16 cellular contexts compared by ENCODE assay signal in the genomic region with DNA sequence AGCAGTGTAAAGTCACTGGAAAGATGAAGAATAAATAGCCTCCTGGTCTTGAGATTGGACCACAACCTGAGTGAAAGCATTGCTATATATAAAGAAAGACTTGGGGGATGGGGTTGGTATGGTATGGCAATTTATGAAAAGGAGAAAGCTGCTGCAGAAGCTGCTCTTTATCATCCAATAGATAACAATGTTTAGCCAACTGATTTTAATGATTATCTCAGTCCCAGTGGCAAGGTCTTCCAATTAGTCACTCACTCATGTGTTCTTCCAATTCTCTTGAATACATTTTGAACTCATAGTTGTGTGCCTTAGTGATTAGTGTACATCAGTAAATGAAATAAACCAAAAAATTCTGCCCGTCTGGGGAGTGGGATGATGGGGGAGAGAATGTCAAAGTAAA.
"Had no signal": no experiment of that assay in that cellular context is flagged by ENCODE, and none has a peak within 500 bp of the region (broad histone marks: within the 10 kb centered on the region; RNA-seq: fewer than 3 reads in every experiment).

No MANE protein-coding gene starts in this region.

- H3K27me3 ChIP-seq: breast epithelium, hepatocyte, left lung, thyroid gland had no signal

- H3K4me2 ChIP-seq: hepatocyte had no signal

- ATAC-seq: left lung; stimulated activated naive B cell treated with anti-CD40 and anti-IgM and Interleukin-4, amounts not matched to agents 10 μg/mL and 1 μg/mL and 100 μg/mL, for 72 hours had no signal

- H3K9me3 ChIP-seq: breast epithelium, left lung, thyroid gland had no signal

- H3K36me3 ChIP-seq: breast epithelium, left lung, thyroid gland had no signal

- DNase-seq: activated CD4-positive, alpha-beta T cell treated with anti-CD3 and anti-CD28 coated beads, Interleukin-2, amount 10 ng/mL, durations not matched to agents 24 days and 14 days; activated CD4-positive, CD25-positive, alpha-beta regulatory T cell; activated CD8-positive, alpha-beta memory T cell treated with anti-CD3 and anti-CD28 coated beads, Interleukin-2, amount 50 U/mL, for 48 hours; activated naive CD4-positive, alpha-beta T cell; activated naive CD8-positive, alpha-beta T cell treated with anti-CD3 and anti-CD28 coated beads, Interleukin-2, amount 10 ng/mL, durations not matched to agents 7 days and 5 days; anterior cingulate cortex; islet precursor cell; left lung; stimulated activated CD4-positive, alpha-beta T cell treated with anti-CD3 and anti-CD28 coated beads, Interleukin-15, amount 100 ng/mL, for 24 hours; stimulated activated CD4-positive, alpha-beta T cell treated with anti-CD3 and anti-CD28 coated beads, Interleukin-4, amount 100 ng/mL, for 1 hour; stimulated activated naive B cell treated with anti-CD40 and anti-IgM and Interleukin-4, amounts not matched to agents 10 μg/mL and 1 μg/mL and 100 μg/mL, for 72 hours; SW 1271; thyroid gland had no signal

- H2AFZ ChIP-seq: hepatocyte had no signal

- H3K4me1 ChIP-seq: breast epithelium, left lung had no signal

- H3K4me3 ChIP-seq: breast epithelium, hepatocyte, left lung, skin epidermis, thyroid gland had no signal

- H3K27ac ChIP-seq: breast epithelium, hepatocyte, left lung, skin epidermis, thyroid gland had no signal
